In genomic region chr7:91089382-91089963, GRCh38 we compare ENCODE assay signal across 1 cellular context.
TF ChIP-seq lines count a peak whose summit lies in the region.

No MANE protein-coding gene starts in this region.

TF ChIP-seq in H1, 55 proteins besides CTCF, POLR2A, EP300 and RAD21 (continued from another document):
- TF ChIP-seq EGR1 (IDR thresholded peaks at IDR 0.05; ENCODE audit: borderline replicate concordance, low read depth, low read length) (no peak), E2F6 (IDR thresholded peaks at IDR 0.05) (no peak), NRF1 (IDR thresholded peaks at IDR 0.05; ENCODE audit: low read depth, low read length) (no peak), EZH2 (IDR thresholded peaks at IDR 0.05; ENCODE audit: low read depth, low read length, severe bottlenecking) (no peak), TAF1 (IDR thresholded peaks at IDR 0.05; ENCODE audit: low read depth, low read length) (no peak), CTBP2 (IDR thresholded peaks at IDR 0.05; ENCODE audit: borderline replicate concordance, insufficient read depth, insufficient read length, low read length) (no peak), BCL11A (IDR thresholded peaks at IDR 0.05; ENCODE audit: low read depth in 2 of 2, low read length in 2 of 2) (no peak), PHF8 (conservative IDR thresholded peaks at IDR 0.05; ENCODE audit: low read depth, low read length) (no peak), SP1 (IDR thresholded peaks at IDR 0.05; ENCODE audit: low read depth, low read length) (no peak), SUZ12 (IDR thresholded peaks at IDR 0.05; ENCODE audit: low read length) (no peak), RFX5 (IDR thresholded peaks at IDR 0.05; ENCODE audit: borderline replicate concordance, low read depth, low read length) (no peak), FOSL1 (IDR thresholded peaks at IDR 0.05; ENCODE audit: insufficient read depth, low read depth, low read length) (no peak), SIRT6 (IDR thresholded peaks at IDR 0.05; ENCODE audit: low read length) (no peak), KDM1A (IDR thresholded peaks at IDR 0.05; ENCODE audit: borderline replicate concordance, low read length) (no peak)
